ENCODE assay signal across 8 cellular contexts in genomic region chr17:39636587-39636926, GRCh38. TPM values are rescaled to one million over a fixed set of nuclear protein-coding genes. Genes with fewer than 3 reads are reported as not detected.
DNase-seq lines count a peak whose midpoint lies in the region; ATAC-seq and TF ChIP-seq lines count a peak whose summit lies in the region.

No MANE protein-coding gene starts in this region.

- H3K4me3 Mint-ChIP-seq in naive thymus-derived CD8-positive, alpha-beta T cell, result peak overlapping the region; percentile 88 to 97 (median 94)

- H3K36me3 Mint-ChIP-seq in naive thymus-derived CD8-positive, alpha-beta T cell, result no peaks in the 10 kb centered on the region

- H3K4me3 ChIP-seq in HL-60 (replicated peaks; ENCODE audit: insufficient read depth, low read length), result peak overlapping the region; percentile 90

- ATAC-seq in GM19397 (IDR thresholded peaks at IDR 0.05; ENCODE audit: unreplicated experiment), result peak; percentile 15
- ATAC-seq in naive thymus-derived CD8-positive, alpha-beta T cell, result peak; percentile 16 to 22

- H3K27me3 ChIP-seq in HL-60 (ENCODE audit: insufficient read depth, poor library complexity, severe bottlenecking), result no peaks in the 10 kb centered on the region

- H3K27me3 Mint-ChIP-seq in naive thymus-derived CD8-positive, alpha-beta T cell, result peaks cover 0 to 7% (median 0%) of the 10 kb centered on the region in 5 donors

- peak overlapping the region; percentile 80 to 96 (median 90) for H3K27ac Mint-ChIP-seq in naive thymus-derived CD8-positive, alpha-beta T cell

- H3K27ac ChIP-seq in HL-60 (replicated peaks) (peak overlapping the region; percentile 97), caudate nucleus (ENCODE audit: low read depth, low read length) (peak overlapping the region; percentile 92)

- no peak for TF ChIP-seq CTCF in HL-60 (IDR thresholded peaks at IDR 0.05; ENCODE audit: insufficient read depth, low read length)

- peak in 1 of 2 experiments; percentile 8 for DNase-seq in HL-60 (ENCODE audit: low read depth in 1 of 2, low spot score in 1 of 2)
- DNase-seq in caudate nucleus (lab: John Stamatoyannopoulos, UW), result no peak
- no peak for DNase-seq in naive thymus-derived CD8-positive, alpha-beta T cell
- DNase-seq in medulla oblongata (ENCODE audit: extremely low spot score), result no peak
- DNase-seq in foreskin melanocyte, result no peak
- DNase-seq in pons (ENCODE audit: low spot score), result no peak
- no peak for DNase-seq in SHP77 treated with DMSO at 0.1 percent for 48 hours (lab: John Stamatoyannopoulos, UW)

- no peaks in the 10 kb centered on the region for H3K9me3 Mint-ChIP-seq in naive thymus-derived CD8-positive, alpha-beta T cell

- H3K4me1 Mint-ChIP-seq in naive thymus-derived CD8-positive, alpha-beta T cell, result peaks cover 40 to 68% (median 64%) of the 10 kb centered on the region in 4 donors

- POLR2A ChIA-PET in naive thymus-derived CD8-positive, alpha-beta T cell (lab: Charles Lee), result interaction anchor here (1.0 to 4.0 kb wide), 5 partner anchors 19 to 117 kb away, joined by 3 to 26 read pairs (median 8); partner anchors contain the start of genes PNMT and TCAP

RNA-seq across cellular contexts. Expression of gene STARD3, which starts 0.4 kb away (rescaled TPM):
- 100 to 1,000 TPM; 154 to 167 TPM for total RNA-seq in naive thymus-derived CD8-positive, alpha-beta T cell
- polyA plus RNA-seq in naive thymus-derived CD8-positive, alpha-beta T cell, result 10 to 100 TPM; 37.4 to 51.6 (median 43.0) TPM

RNA-seq across cellular contexts. Expression of gene PPP1R1B, which starts 9.8 kb away (rescaled TPM):
- total RNA-seq in naive thymus-derived CD8-positive, alpha-beta T cell, result not detected
- not detected for polyA plus RNA-seq in naive thymus-derived CD8-positive, alpha-beta T cell

RNA-seq across cellular contexts. Expression of gene TCAP, which starts 28.6 kb away (rescaled TPM):
- 10 to 100 TPM in 1 of 2 experiments, 1 to 10 TPM in 1; 8.5 to 10.3 TPM for total RNA-seq in naive thymus-derived CD8-positive, alpha-beta T cell
- under 1 TPM in 1 of 3 donors, not detected in 2; 0.11 TPM for polyA plus RNA-seq in naive thymus-derived CD8-positive, alpha-beta T cell

RNA-seq across cellular contexts. Expression of gene NEUROD2, which starts 28.8 kb away (rescaled TPM):
- total RNA-seq in naive thymus-derived CD8-positive, alpha-beta T cell, result not detected
- polyA plus RNA-seq in naive thymus-derived CD8-positive, alpha-beta T cell, result not detected

RNA-seq across cellular contexts. Expression of gene PNMT, which starts 31.7 kb away (rescaled TPM):
- total RNA-seq in naive thymus-derived CD8-positive, alpha-beta T cell, result 1 to 10 TPM in 1 of 2 experiments, under 1 TPM in 1; 0.91 to 1.2 TPM
- polyA plus RNA-seq in naive thymus-derived CD8-positive, alpha-beta T cell, result under 1 TPM in 2 of 3 donors, not detected in 1; 0.43 to 0.64 TPM
